ENCODE assay signal across 8 cellular contexts in the genomic region with DNA sequence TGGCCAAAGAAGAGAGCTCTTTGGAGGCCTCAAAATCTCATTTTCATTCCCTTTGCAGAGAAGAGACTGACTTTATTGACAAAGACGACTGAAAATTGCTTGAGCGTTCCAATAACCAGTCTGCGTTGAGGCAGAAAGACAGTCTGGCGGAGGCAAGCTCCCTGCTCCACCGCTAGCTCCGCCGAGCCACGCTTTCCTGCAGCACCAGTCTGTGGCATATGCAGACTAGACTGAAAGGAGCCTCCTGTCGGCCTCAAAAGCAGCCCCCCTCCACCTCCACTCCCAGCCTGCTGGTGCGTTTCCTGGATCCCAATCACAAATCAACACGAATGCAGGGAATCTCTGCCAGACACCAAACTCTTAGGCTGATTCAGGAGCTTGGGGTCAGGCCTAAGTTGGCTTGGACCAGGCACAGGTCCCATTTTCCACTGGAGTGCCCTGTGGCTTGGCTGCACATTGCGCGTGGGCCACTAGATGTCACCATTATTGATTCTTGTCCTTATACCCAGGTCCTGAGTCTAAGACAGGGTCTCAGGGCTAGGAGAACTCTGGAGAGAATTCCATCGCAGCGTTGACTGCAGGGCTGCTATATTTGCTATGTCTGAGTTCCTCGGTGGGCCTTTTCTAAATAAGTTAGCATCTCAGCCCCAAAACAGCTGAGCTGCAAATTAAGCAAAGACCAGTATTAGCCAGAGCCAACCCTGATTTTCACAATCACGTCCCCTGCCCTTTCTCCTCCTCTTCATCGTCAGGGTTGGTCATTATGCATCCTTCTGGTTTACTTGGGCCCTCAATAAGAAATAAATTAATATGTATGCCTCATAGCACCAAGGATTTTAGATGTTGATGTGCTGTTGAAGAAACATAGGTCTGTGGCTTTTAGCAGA. TPM values are rescaled to one million over a fixed set of nuclear protein-coding genes. Genes with fewer than 3 reads are reported as not detected.
A peak's percentile ranks its signal among the peaks of the same experiment; 100 is the strongest.
DNase-seq lines count a peak whose midpoint lies in the region; ATAC-seq and TF ChIP-seq lines count a peak whose summit lies in the region.

No MANE protein-coding gene starts in this region.

- no peaks in the 10 kb centered on the region for H3K36me3 Mint-ChIP-seq in IgD-negative memory B cell
- no peaks in the 10 kb centered on the region for H3K36me3 Mint-ChIP-seq in T-cell
- H3K36me3 Mint-ChIP-seq in immature natural killer cell = no peaks in the 10 kb centered on the region

- peaks cover 1% of the 10 kb centered on the region for H3K27me3 Mint-ChIP-seq in IgD-negative memory B cell
- H3K27me3 Mint-ChIP-seq in T-cell = peaks cover 0 to 7% of the 10 kb centered on the region in 2 donors
- H3K27me3 Mint-ChIP-seq in immature natural killer cell (ENCODE audit: low read depth in 3 of 3) = peaks cover 3 to 10% (median 4%) of the 10 kb centered on the region in 3 donors

- H3K9me3 Mint-ChIP-seq in IgD-negative memory B cell = no peaks in the 10 kb centered on the region
- no peaks in the 10 kb centered on the region for H3K9me3 Mint-ChIP-seq in T-cell
- H3K9me3 Mint-ChIP-seq in immature natural killer cell = peaks cover 0 to 3% (median 0%) of the 10 kb centered on the region in 6 donors

- peak overlapping the region in 2 of 3 donors; percentile 6 to 27 for H3K27ac Mint-ChIP-seq in IgD-negative memory B cell
- no peak overlapping the region for H3K27ac Mint-ChIP-seq in T-cell
- no peak overlapping the region for H3K27ac Mint-ChIP-seq in immature natural killer cell

- in situ Hi-C loops in astrocyte of the spinal cord (cut with HindIII; ENCODE audit: low sequenced_read_pairs) = no loop called here

- H3K4me3 Mint-ChIP-seq in IgD-negative memory B cell = peak overlapping the region in 2 of 4 donors; percentile 11 to 46
- no peak overlapping the region for H3K4me3 Mint-ChIP-seq in T-cell
- H3K4me3 Mint-ChIP-seq in immature natural killer cell = no peak overlapping the region

- ATAC-seq in T-cell (replicated peaks in 1 of 4) (peak; percentile 75 to 81 (median 78)), GM21367 (IDR thresholded peaks at IDR 0.05; ENCODE audit: unreplicated experiment) (no peak)

- peak; percentile 77 for TF ChIP-seq CTCF in astrocyte of the spinal cord (IDR thresholded peaks at IDR 0.05; ENCODE audit: low read depth, low read length)

- H3K4me3 ChIP-seq in astrocyte of the spinal cord (ENCODE audit: low read depth, low read length) = no peak overlapping the region

- CTCF ChIA-PET in T-cell (lab: Charles Lee) = interaction anchor here (0.7 to 0.9 kb wide), 3 partner anchors 49 to 434 kb away, joined by 3 read pairs; no protein-coding TSS in a partner anchor

- POLR2A ChIA-PET in T-cell (lab: Charles Lee) = interaction anchor here in 1 of 2 donors (0.7 kb wide), 1 partner anchor 8 kb away, joined by 3 read pairs; no protein-coding TSS in a partner anchor

- H3K4me1 Mint-ChIP-seq in IgD-negative memory B cell = peaks cover 0 to 1% (median 0%) of the 10 kb centered on the region in 3 donors
- H3K4me1 Mint-ChIP-seq in T-cell = peaks cover 0 to 3% (median 3%) of the 10 kb centered on the region in 3 donors
- H3K4me1 Mint-ChIP-seq in immature natural killer cell = peaks cover 0 to 3% of the 10 kb centered on the region in 2 donors

- DNase-seq in SIG-M5 treated with dmso at 0.1 percent for 504 hours (lab: John Stamatoyannopoulos, UW; ENCODE audit: unreplicated experiment) = peak; percentile 39
- DNase-seq in SIG-M5 (lab: John Stamatoyannopoulos, UW) = no peak
- peak in 28 of 34 experiments; percentile 10 to 50 (median 29) for DNase-seq in T-cell
- DNase-seq in astrocyte of the spinal cord (ENCODE audit: low read depth, low spot score) = peak; percentile 46
- DNase-seq in immature natural killer cell = peak; percentile 14 to 29 (median 19)
- DNase-seq in stimulated activated CD4-positive, alpha-beta T cell treated with anti-CD3 and anti-CD28 coated beads, Interleukin-15, amount 100 ng/mL, for 1 hour (ENCODE audit: low read depth in 1 of 2, low spot score in 1 of 2) = peak; percentile 15 to 22

RNA-seq across cellular contexts. Expression of a gene that starts 5.2 kb away (rescaled TPM):
- 6.9 TPM for polyA plus RNA-seq in IgD-negative memory B cell
- 10 to 100 TPM; 32.6 to 38.2 (median 35.9) TPM for total RNA-seq in T-cell
- polyA plus RNA-seq in immature natural killer cell = 1 to 10 TPM; 3.7 to 6.5 (median 5.0) TPM

Comparison
In these comparisons a context has a peak if more than half of its experiments do, and no peak if none do; other contexts are left out.
1. H3K27ac Mint-ChIP-seq: peak in IgD-negative memory B cell (2 of 3); none in T-cell (0 of 2) and immature natural killer cell (0 of 6).